Comparison of ENCODE assay signal across 26 cellular contexts in genomic region chr4:16608123-16608522, GRCh38.
DNase-seq lines count a peak whose midpoint lies in the region; ATAC-seq, FAIRE-seq and TF ChIP-seq lines count a peak whose summit lies in the region.
"Had no signal": no experiment of that assay in that cellular context is flagged by ENCODE, and none has a peak within 500 bp of the region (broad histone marks: within the 10 kb centered on the region; RNA-seq: fewer than 3 reads in every experiment).

No MANE protein-coding gene starts in this region.

- no peaks in the 10 kb centered on the region for H3K4me1 Mint-ChIP-seq in activated T-cell treated with anti-CD3 and anti-CD28 coated beads, Interleukin-2, amount 50 U/mL, for 24 hours (ENCODE audit: low read depth)
- H3K4me1 Mint-ChIP-seq: activated naive CD8-positive, alpha-beta T cell treated with anti-CD3 and anti-CD28 coated beads, Interleukin-2, amount 10 ng/mL, durations not matched to agents 7 days and 5 days had no signal

- ATAC-seq in HepG2: no peak
- ATAC-seq in body of pancreas: peak; percentile 45
- ATAC-seq in HG03432 (IDR thresholded peaks at IDR 0.05; ENCODE audit: unreplicated experiment): no peak
- no peak for ATAC-seq in HG02588 (IDR thresholded peaks at IDR 0.05; ENCODE audit: unreplicated experiment)
- ATAC-seq: A549; activated CD8-positive, alpha-beta T cell treated with anti-CD3 and anti-CD28 coated beads for 36 hours; SK-N-SH treated with all-trans-retinoic acid at 6 μM for 48 hours had no signal

- H3K4me3 ChIP-seq in liver (ENCODE audit: low read depth in 1 of 3, low read length in 3 of 3) (no peak overlapping the region), HepG2 (replicated peaks in 1 of 3; ENCODE audit: insufficient read depth in 1 of 3, low read depth in 2 of 3, low read length in 3 of 3) (no peak overlapping the region), body of pancreas (no peak overlapping the region), mesenchymal stem cell (ENCODE audit: insufficient read depth in 1 of 2, low read depth in 1 of 2, low read length in 2 of 2) (no peak overlapping the region), hepatocyte (no peak overlapping the region)
- H3K4me3 ChIP-seq: A549, BLaER1, neural progenitor cell, vagina had no signal

- no peak overlapping the region for H3K4me3 Mint-ChIP-seq in activated T-cell treated with anti-CD3 and anti-CD28 coated beads, Interleukin-2, amount 50 U/mL, for 24 hours
- H3K4me3 Mint-ChIP-seq: activated CD8-positive, alpha-beta T cell treated with anti-CD3 and anti-CD28 coated beads for 36 hours; activated naive CD8-positive, alpha-beta T cell treated with anti-CD3 and anti-CD28 coated beads, Interleukin-2, amount 10 ng/mL, durations not matched to agents 7 days and 5 days; neural progenitor cell; stimulated activated naive CD8-positive, alpha-beta T cell treated with anti-CD3 and anti-CD28 coated beads, Interleukin-15, Interleukin-2, amounts not matched to agents 100 ng/mL and 50 ng/mL, for 24 hours had no signal

- H4K20me1 ChIP-seq in HepG2 (ENCODE audit: insufficient read depth, low read length): no peaks in the 10 kb centered on the region
- H4K20me1 ChIP-seq in hepatocyte (ENCODE audit: insufficient read depth, poor library complexity, severe bottlenecking): no peaks in the 10 kb centered on the region
- H4K20me1 ChIP-seq: BLaER1 had no signal

- H3K9ac ChIP-seq in liver (ENCODE audit: low read depth in 1 of 2, low read length in 2 of 2) (no peak overlapping the region), HepG2 (ENCODE audit: insufficient read depth, low read depth, low read length) (no peak overlapping the region), mesenchymal stem cell (ENCODE audit: low read length) (no peak overlapping the region)
- H3K9ac ChIP-seq: BLaER1, neural progenitor cell had no signal

- no peak overlapping the region for H2BK120ac ChIP-seq in mesenchymal stem cell (ENCODE audit: low read depth, low read length)

- peaks cover 4% of the 10 kb centered on the region for H3K9me3 Mint-ChIP-seq in activated T-cell treated with anti-CD3 and anti-CD28 coated beads, Interleukin-2, amount 50 U/mL, for 24 hours
- H3K9me3 Mint-ChIP-seq: activated CD8-positive, alpha-beta T cell treated with anti-CD3 and anti-CD28 coated beads for 36 hours had no signal

- H2BK15ac ChIP-seq in mesenchymal stem cell (ENCODE audit: low read depth, poor library complexity, severe bottlenecking): no peak overlapping the region

- H3K4me1 ChIP-seq in liver (ENCODE audit: control insufficient read depth in 4 of 4, insufficient read depth in 4 of 4, low read length in 3 of 4): no peaks in the 10 kb centered on the region
- no peaks in the 10 kb centered on the region for H3K4me1 ChIP-seq in HepG2 (ENCODE audit: insufficient read depth, low read length)
- no peaks in the 10 kb centered on the region for H3K4me1 ChIP-seq in body of pancreas
- H3K4me1 ChIP-seq in mesenchymal stem cell (ENCODE audit: control insufficient read depth, insufficient read depth, low read depth, low read length): no peaks in the 10 kb centered on the region
- H3K4me1 ChIP-seq in hepatocyte (ENCODE audit: insufficient read depth): no peaks in the 10 kb centered on the region
- H3K4me1 ChIP-seq: A549, BLaER1, neural progenitor cell had no signal

- H3K79me2 ChIP-seq in HepG2 (ENCODE audit: insufficient read depth, low read length) (no peaks in the 10 kb centered on the region), hepatocyte (no peaks in the 10 kb centered on the region)

- H3K27me3 ChIP-seq in liver (ENCODE audit: control insufficient read depth in 4 of 4, insufficient read depth in 4 of 4, low read length in 3 of 4) (peaks cover 0 to under 1% (median 0%) of the 10 kb centered on the region in 4 donors), HepG2 (ENCODE audit: control insufficient read depth in 1 of 2, insufficient read depth in 2 of 2, low read length in 2 of 2) (no peaks in the 10 kb centered on the region), body of pancreas (no peaks in the 10 kb centered on the region), mesenchymal stem cell (ENCODE audit: control insufficient read depth in 1 of 2, insufficient read depth in 1 of 2, low read length in 2 of 2) (no peaks in the 10 kb centered on the region), hepatocyte (no peaks in the 10 kb centered on the region)
- H3K27me3 ChIP-seq: BLaER1, neural progenitor cell, vagina had no signal

- POLR2A ChIA-PET in HepG2 (lab: Yijun Ruan, JAX): no interaction called here

- H3K36me3 Mint-ChIP-seq in activated T-cell treated with anti-CD3 and anti-CD28 coated beads, Interleukin-2, amount 50 U/mL, for 24 hours (ENCODE audit: low read depth): no peaks in the 10 kb centered on the region
- H3K36me3 Mint-ChIP-seq: activated naive CD8-positive, alpha-beta T cell treated with anti-CD3 and anti-CD28 coated beads, Interleukin-2, amount 10 ng/mL, durations not matched to agents 7 days and 5 days had no signal

- H2BK12ac ChIP-seq in mesenchymal stem cell (ENCODE audit: low read length in 2 of 2): peak overlapping the region; percentile 3 to 21

- intact Hi-C loops in HepG2 (cut with micrococcal nuclease; ENCODE audit: unreplicated experiment): no loop called here
- intact Hi-C loops in body of pancreas (cut with DNase I): no loop called here

- 70% methylated on average over 5 of the region's 5 CpGs for WGBS in liver
- 27% methylated on average over 3 of the region's 5 CpGs for WGBS in HepG2 (ENCODE audit: low lambda C conversion rate)
- 62 to 67% methylated on average over 5 of the region's 5 CpGs for WGBS in body of pancreas, 2 donors
- WGBS in mesenchymal stem cell: 59% methylated on average over 4 of the region's 5 CpGs
- WGBS in hepatocyte (ENCODE audit: low lambda C conversion rate, missing lambda C conversion rate): 77% methylated on average over 5 of the region's 5 CpGs

- H2AFZ ChIP-seq in HepG2 (ENCODE audit: low read length) (no peak overlapping the region), mesenchymal stem cell (ENCODE audit: low read depth, low read length) (no peak overlapping the region), hepatocyte (no peak overlapping the region)
- H2AFZ ChIP-seq: neural progenitor cell had no signal

- TF ChIP-seq POLR2A in HepG2 (IDR thresholded peaks at IDR 0.05; ENCODE audit: insufficient read depth in 1 of 2, low read depth in 2 of 2, low read length in 2 of 2): no peak
- no peak for TF ChIP-seq POLR2A in body of pancreas (IDR thresholded peaks at IDR 0.05)

- H4K91ac ChIP-seq in mesenchymal stem cell (ENCODE audit: low read length): no peak overlapping the region

- no TSS peak for BruUV-seq in HepG2 (replicated peaks; lab: Mats Ljungman, UMichigan)

- TF ChIP-seq EP300 in HepG2 (IDR thresholded peaks at IDR 0.05; ENCODE audit: low read depth in 2 of 2, low read length in 2 of 2): no peak
- TF ChIP-seq EP300 in HepG2 (CRISPR knock-in tag; IDR thresholded peaks at IDR 0.05; ENCODE audit: borderline replicate concordance): no peak

- H2AK5ac ChIP-seq in mesenchymal stem cell (ENCODE audit: low read length, severe bottlenecking): no peak overlapping the region

- no peak overlapping the region for H2BK5ac ChIP-seq in mesenchymal stem cell (ENCODE audit: low read depth, low read length, poor library complexity, severe bottlenecking)

- TF ChIP-seq RAD21 in liver (IDR thresholded peaks at IDR 0.05): no peak
- no peak for TF ChIP-seq RAD21 in HepG2 (CRISPR knock-in tag; IDR thresholded peaks at IDR 0.05)

- H3K27ac ChIP-seq in liver (ENCODE audit: low read depth in 1 of 2, low read length in 2 of 2): no peak overlapping the region
- H3K27ac ChIP-seq in HepG2 (ENCODE audit: extremely low read length, insufficient read depth, low read length): no peak overlapping the region
- H3K27ac ChIP-seq in body of pancreas: no peak overlapping the region
- no peak overlapping the region for H3K27ac ChIP-seq in mesenchymal stem cell (ENCODE audit: low read length, poor library complexity, severe bottlenecking)
- no peak overlapping the region for H3K27ac ChIP-seq in hepatocyte
- H3K27ac ChIP-seq: A549, BLaER1, neural progenitor cell, vagina had no signal

- H4K8ac ChIP-seq in mesenchymal stem cell (ENCODE audit: low read length): peak overlapping the region; percentile 39

- DNase-seq in HepG2 (ENCODE audit: low spot score): no peak
- DNase-seq in body of pancreas: no peak
- no peak for DNase-seq in mesenchymal stem cell
- DNase-seq in activated T-cell treated with anti-CD3 and anti-CD28 coated beads, Interleukin-2, amount 50 U/mL, for 24 hours: no peak
- no peak for DNase-seq in hepatocyte (ENCODE audit: low spot score)
- DNase-seq: activated CD8-positive, alpha-beta T cell treated with anti-CD3 and anti-CD28 coated beads for 36 hours; activated effector memory CD4-positive, alpha-beta T cell treated with anti-CD3 and anti-CD28 coated beads, Interleukin-2, amount 50 U/mL, for 16 hours; activated naive CD8-positive, alpha-beta T cell treated with anti-CD3 and anti-CD28 coated beads, Interleukin-2, amount 10 ng/mL, durations not matched to agents 7 days and 5 days; DMS153; glutamatergic neuron; KG1; NCI-H1417 treated with DMSO at 0.1 percent for 48 hours; NCI-H774; stimulated activated CD4-positive, alpha-beta T cell treated with anti-CD3 and anti-CD28 coated beads, Interleukin-15, amount 100 ng/mL, for 24 hours; T-helper 2 cell had no signal

- no peaks in the 10 kb centered on the region for H3K79me1 ChIP-seq in mesenchymal stem cell (replicated peaks; ENCODE audit: low read length, poor library complexity, severe bottlenecking)

- TF ChIP-seq CTCF in liver (IDR thresholded peaks at IDR 0.05; ENCODE audit: low read depth, low read length, missing input control) (no peak), HepG2 (CRISPR knock-in tag; IDR thresholded peaks at IDR 0.05) (no peak), body of pancreas (IDR thresholded peaks at IDR 0.05) (no peak), hepatocyte (IDR thresholded peaks at IDR 0.05; ENCODE audit: poor library complexity) (no peak)

- no peak overlapping the region for H3K4ac ChIP-seq in mesenchymal stem cell (ENCODE audit: low read depth in 1 of 2, low read length in 2 of 2)

- no peak overlapping the region for H3K4me2 ChIP-seq in HepG2 (ENCODE audit: low read depth, low read length)
- H3K4me2 ChIP-seq in mesenchymal stem cell (ENCODE audit: low read length, poor library complexity, severe bottlenecking): no peak overlapping the region
- H3K4me2 ChIP-seq in hepatocyte: no peak overlapping the region
- H3K4me2 ChIP-seq: A549, BLaER1, neural progenitor cell had no signal

- no peak overlapping the region for H3K18ac ChIP-seq in mesenchymal stem cell (ENCODE audit: low read depth in 1 of 2, low read length in 2 of 2)

- H3K9me2 ChIP-seq in hepatocyte (replicated peaks; ENCODE audit: insufficient read depth): no peaks in the 10 kb centered on the region

- FAIRE-seq in HepG2 (lab: Jason Lieb, UNC): no peak
- FAIRE-seq: A549, G401.6, HTR-8/SVneo had no signal

- no peaks in the 10 kb centered on the region for H3K27me3 Mint-ChIP-seq in activated T-cell treated with anti-CD3 and anti-CD28 coated beads, Interleukin-2, amount 50 U/mL, for 24 hours
- H3K27me3 Mint-ChIP-seq: activated CD8-positive, alpha-beta T cell treated with anti-CD3 and anti-CD28 coated beads for 36 hours; activated naive CD8-positive, alpha-beta T cell treated with anti-CD3 and anti-CD28 coated beads, Interleukin-2, amount 10 ng/mL, durations not matched to agents 7 days and 5 days; stimulated activated naive CD8-positive, alpha-beta T cell treated with anti-CD3 and anti-CD28 coated beads, Interleukin-15, Interleukin-2, amounts not matched to agents 100 ng/mL and 50 ng/mL, for 24 hours had no signal

- H3K14ac ChIP-seq in mesenchymal stem cell (ENCODE audit: low read length in 2 of 2): no peak overlapping the region

- CTCF ChIA-PET in HepG2 (lab: Yijun Ruan, JAX; ENCODE audit: low intra/inter-chr PET ratio, low total read pairs): no interaction called here

- no peak overlapping the region for H3K27ac Mint-ChIP-seq in activated T-cell treated with anti-CD3 and anti-CD28 coated beads, Interleukin-2, amount 50 U/mL, for 24 hours
- H3K27ac Mint-ChIP-seq: activated CD8-positive, alpha-beta T cell treated with anti-CD3 and anti-CD28 coated beads for 36 hours; activated naive CD8-positive, alpha-beta T cell treated with anti-CD3 and anti-CD28 coated beads, Interleukin-2, amount 10 ng/mL, durations not matched to agents 7 days and 5 days; neural progenitor cell; stimulated activated naive CD8-positive, alpha-beta T cell treated with anti-CD3 and anti-CD28 coated beads, Interleukin-15, Interleukin-2, amounts not matched to agents 100 ng/mL and 50 ng/mL, for 24 hours had no signal

- H3K36me3 ChIP-seq in liver (ENCODE audit: control insufficient read depth in 4 of 4, insufficient read depth in 3 of 4, low read depth in 1 of 4, low read length in 3 of 4) (no peaks in the 10 kb centered on the region), HepG2 (replicated peaks in 1 of 2; ENCODE audit: control insufficient read depth in 1 of 2, insufficient read depth in 2 of 2, low read length in 2 of 2) (no peaks in the 10 kb centered on the region), body of pancreas (replicated peaks in 1 of 2; ENCODE audit: insufficient read depth in 1 of 2, low read depth in 2 of 2) (no peaks in the 10 kb centered on the region), mesenchymal stem cell (ENCODE audit: control insufficient read depth in 1 of 2, insufficient read depth in 2 of 2, low read depth in 1 of 2, low read length in 2 of 2) (no peaks in the 10 kb centered on the region), hepatocyte (replicated peaks; ENCODE audit: insufficient read depth, low read depth) (no peaks in the 10 kb centered on the region)
- H3K36me3 ChIP-seq: BLaER1, neural progenitor cell, vagina had no signal

- H3K9me3 ChIP-seq in liver (ENCODE audit: control insufficient read depth in 4 of 4, low read length in 3 of 4): no peaks in the 10 kb centered on the region
- no peaks in the 10 kb centered on the region for H3K9me3 ChIP-seq in HepG2 (ENCODE audit: low read length)
- no peaks in the 10 kb centered on the region for H3K9me3 ChIP-seq in body of pancreas
- H3K9me3 ChIP-seq in mesenchymal stem cell (ENCODE audit: control insufficient read depth, low read length): no peaks in the 10 kb centered on the region
- no peaks in the 10 kb centered on the region for H3K9me3 ChIP-seq in hepatocyte (ENCODE audit: low read depth)
- H3K9me3 ChIP-seq: A549, vagina had no signal

- in situ Hi-C loops in HepG2 (cut with HindIII; ENCODE audit: extremely low pct_ligation_motif_present, low pct_unique_long_range_greater_than_20kb): no loop called here

- H3K23ac ChIP-seq in mesenchymal stem cell (ENCODE audit: low read length in 2 of 2): no peak overlapping the region
